Comparison of ENCODE assay signal across 18 cellular contexts in the genomic region with DNA sequence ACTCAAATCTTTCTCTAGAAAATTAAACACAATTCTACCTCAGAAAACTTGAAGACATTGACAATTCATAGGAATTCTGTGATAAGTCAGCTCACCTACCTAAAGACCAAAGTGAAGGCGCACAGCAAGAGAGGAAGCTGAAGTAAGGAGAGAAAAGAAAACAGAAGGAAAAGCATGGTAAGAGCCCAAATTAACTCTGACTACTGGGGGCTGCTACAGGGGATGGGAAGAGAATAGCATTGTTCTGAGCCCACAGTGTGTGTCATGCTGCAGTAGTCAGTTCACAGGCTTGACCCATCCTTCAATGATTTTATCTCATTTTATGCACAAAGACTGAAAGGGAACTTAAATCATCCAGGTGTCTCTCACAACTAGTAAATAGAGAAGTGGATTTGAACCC.
"Had no signal": no experiment of that assay in that cellular context is flagged by ENCODE, and none has a peak within 500 bp of the region (broad histone marks: within the 10 kb centered on the region; RNA-seq: fewer than 3 reads in every experiment).

No MANE protein-coding gene starts in this region.

- H3K4me1 ChIP-seq: lower lobe of right lung, right atrium auricular region, vagina had no signal

- H3K9me3 Mint-ChIP-seq: natural killer cell had no signal

- H3K4me3 Mint-ChIP-seq: activated CD4-positive, alpha-beta memory T cell treated with anti-CD3 and anti-CD28 coated beads for 36 hours; activated CD4-positive, alpha-beta T cell treated with anti-CD3 and anti-CD28 coated beads for 36 hours; activated CD8-positive, alpha-beta memory T cell treated with anti-CD3 and anti-CD28 coated beads, Interleukin-2, amount 10 ng/mL, durations not matched to agents 7 days and 5 days; activated naive CD8-positive, alpha-beta T cell; natural killer cell; stimulated activated naive B cell treated with anti-CD40 and anti-IgM and Interleukin-4, amounts not matched to agents 10 μg/mL and 1 μg/mL and 100 μg/mL, for 72 hours; T-cell had no signal

- H3K27me3 ChIP-seq: body of pancreas, right atrium auricular region, tibial artery, vagina had no signal

- ATAC-seq: activated CD4-positive, alpha-beta T cell treated with anti-CD3 and anti-CD28 coated beads for 36 hours; activated CD8-positive, alpha-beta memory T cell treated with anti-CD3 and anti-CD28 coated beads, Interleukin-2, amount 10 ng/mL, durations not matched to agents 7 days and 5 days; body of pancreas; esophagus mucosa; lower lobe of right lung; natural killer cell; T-cell had no signal

- H3K36me3 Mint-ChIP-seq: activated CD4-positive, alpha-beta memory T cell treated with anti-CD3 and anti-CD28 coated beads for 36 hours; activated naive CD8-positive, alpha-beta T cell; natural killer cell; T-cell had no signal

- H3K4me3 ChIP-seq: body of pancreas, lower lobe of right lung, right atrium auricular region, tibial artery, vagina had no signal

- H3K27ac ChIP-seq: body of pancreas, lower lobe of right lung, right atrium auricular region, tibial artery, vagina had no signal

- DNase-seq: activated CD4-positive, alpha-beta memory T cell treated with anti-CD3 and anti-CD28 coated beads for 36 hours; activated CD4-positive, alpha-beta T cell treated with anti-CD3 and anti-CD28 coated beads for 36 hours; activated CD8-positive, alpha-beta memory T cell treated with anti-CD3 and anti-CD28 coated beads, Interleukin-2, amount 10 ng/mL, durations not matched to agents 7 days and 5 days; activated T-cell treated with anti-CD3 and anti-CD28 coated beads, Interleukin-2, amount 50 U/mL, for 1 hour; amygdala; body of pancreas; caudate nucleus; lower lobe of right lung; natural killer cell; stimulated activated CD4-positive, alpha-beta T cell treated with anti-CD3 and anti-CD28 coated beads, Interleukin-2, amount 100 ng/mL, for 48 hours; stimulated activated naive B cell treated with anti-CD40 and anti-IgM and Interleukin-4, amounts not matched to agents 10 μg/mL and 1 μg/mL and 100 μg/mL, for 72 hours; T-cell; T-helper 9 cell; tibial artery had no signal

- H3K27me3 Mint-ChIP-seq: activated CD4-positive, alpha-beta memory T cell treated with anti-CD3 and anti-CD28 coated beads for 36 hours; activated CD4-positive, alpha-beta T cell treated with anti-CD3 and anti-CD28 coated beads for 36 hours; activated CD8-positive, alpha-beta memory T cell treated with anti-CD3 and anti-CD28 coated beads, Interleukin-2, amount 10 ng/mL, durations not matched to agents 7 days and 5 days; activated naive CD8-positive, alpha-beta T cell; stimulated activated naive B cell treated with anti-CD40 and anti-IgM and Interleukin-4, amounts not matched to agents 10 μg/mL and 1 μg/mL and 100 μg/mL, for 72 hours; T-cell had no signal

- H3K9me3 ChIP-seq: body of pancreas, lower lobe of right lung, right atrium auricular region, tibial artery, vagina had no signal

- H3K36me3 ChIP-seq: lower lobe of right lung, right atrium auricular region, tibial artery, vagina had no signal

- H3K27ac Mint-ChIP-seq: activated CD4-positive, alpha-beta memory T cell treated with anti-CD3 and anti-CD28 coated beads for 36 hours; activated CD4-positive, alpha-beta T cell treated with anti-CD3 and anti-CD28 coated beads for 36 hours; activated CD8-positive, alpha-beta memory T cell treated with anti-CD3 and anti-CD28 coated beads, Interleukin-2, amount 10 ng/mL, durations not matched to agents 7 days and 5 days; activated naive CD8-positive, alpha-beta T cell; natural killer cell; stimulated activated naive B cell treated with anti-CD40 and anti-IgM and Interleukin-4, amounts not matched to agents 10 μg/mL and 1 μg/mL and 100 μg/mL, for 72 hours; T-cell had no signal
